Comparison of ENCODE assay signal across 10 cellular contexts in genomic region chr17:59003860-59004259, GRCh38.
A peak's percentile ranks its signal among the peaks of the same experiment; 100 is the strongest.
DNase-seq lines count a peak whose midpoint lies in the region; ATAC-seq and TF ChIP-seq lines count a peak whose summit lies in the region.
"Had no signal": no experiment of that assay in that cellular context is flagged by ENCODE, and none has a peak within 500 bp of the region (broad histone marks: within the 10 kb centered on the region; RNA-seq: fewer than 3 reads in every experiment).

No MANE protein-coding gene starts in this region.

- H3K36me3 Mint-ChIP-seq in activated T-cell treated with anti-CD3 and anti-CD28 coated beads, Interleukin-2, amount 50 U/mL, for 24 hours (ENCODE audit: low read depth), result peaks cover 64% of the 10 kb centered on the region
- H3K36me3 Mint-ChIP-seq in H9 (ENCODE audit: insufficient read depth in 1 of 3, low read depth in 3 of 3), result peaks cover 16 to 31% (median 24%) of the 10 kb centered on the region in 3 experiments; a peak in 6 of 7 replicates
- peaks cover 19% of the 10 kb centered on the region for H3K36me3 Mint-ChIP-seq in activated B cell treated with CpG ODN at 0.5 μM for 24 hours (ENCODE audit: low read depth)
- peaks cover 0 to 23% (median 0%) of the 10 kb centered on the region in 3 donors for H3K36me3 Mint-ChIP-seq in naive thymus-derived CD8-positive, alpha-beta T cell

- H3T11ph ChIP-seq in H9 (ENCODE audit: low read length), result no peak overlapping the region

- H3K23ac ChIP-seq in H9 (ENCODE audit: insufficient read length, low read depth, low read length), result no peak overlapping the region

- WGBS in H9 (ENCODE audit: extremely low coverage, insufficient read length, low lambda C conversion rate), result no CpG with 5 or more reads among the region's 1 CpG
- WGBS in GM23248 (ENCODE audit: low coverage in 1 of 2, low lambda C conversion rate in 2 of 2, missing lambda C conversion rate in 2 of 2), 2 experiments, result 100% methylated on average over 1 of the region's 1 CpG

- H3K23me2 ChIP-seq in H9 (ENCODE audit: insufficient read length, low read depth, low read length, poor library complexity, severe bottlenecking), result no peaks in the 10 kb centered on the region

- peak overlapping the region; percentile 92 for H2BK12ac ChIP-seq in H9 (ENCODE audit: insufficient read length, low read depth, low read length)

- intact Hi-C loops in activated B cell treated with CpG ODN at 0.5 μM for 24 hours (cut with micrococcal nuclease), result loop anchor here (5.0 to 10.0 kb wide), 2 partner anchors 472 to 669 kb away; no protein-coding TSS in a partner anchor

- TF ChIP-seq CTCF in H9 (conservative IDR thresholded peaks at IDR 0.05) (no peak), activated B cell treated with CpG ODN at 0.5 μM for 24 hours (IDR thresholded peaks at IDR 0.05) (no peak)

- CTCF ChIA-PET in activated B cell treated with CpG ODN at 0.5 μM for 24 hours (lab: Charles Lee), result interaction anchor here (0.6 to 4.8 kb wide), 11 partner anchors 10 to 892 kb away, joined by 3 to 94 read pairs (median 4); partner anchors contain the start of gene MTMR4

- H4K20me1 ChIP-seq in H9 (ENCODE audit: control insufficient read depth, insufficient read depth, insufficient read length) (no peaks in the 10 kb centered on the region), GM23248 (ENCODE audit: insufficient read depth) (no peaks in the 10 kb centered on the region)

- no peaks in the 10 kb centered on the region for H3K79me2 ChIP-seq in H9 (ENCODE audit: insufficient read depth, low read length)
- H3K79me2 ChIP-seq in GM23248 (ENCODE audit: insufficient read depth), result no peaks in the 10 kb centered on the region

- ATAC-seq in activated B cell treated with CpG ODN at 0.5 μM for 24 hours (ENCODE audit: low read depth) (no peak), HG03457 (IDR thresholded peaks at IDR 0.05; ENCODE audit: unreplicated experiment) (no peak)
- ATAC-seq in naive thymus-derived CD8-positive, alpha-beta T cell, result no peak

- no peak overlapping the region for H2BK120ac ChIP-seq in H9 (ENCODE audit: low read depth, low read length, poor library complexity, severe bottlenecking)

- no peaks in the 10 kb centered on the region for H3K4me1 ChIP-seq in H9 (ENCODE audit: insufficient read depth, low read length)
- H3K4me1 ChIP-seq in GM23248 (ENCODE audit: insufficient read depth), result 0 out of 2 replicates have a peak, but pooled peaks cover 4% of the 10 kb centered on the region
- H3K4me1 ChIP-seq: Caco-2 had no signal

- no peaks in the 10 kb centered on the region for H3K9me2 ChIP-seq in GM23248 (ENCODE audit: insufficient read depth)

- H2BK5ac ChIP-seq in H9 (ENCODE audit: insufficient read length, low read length), result no peak overlapping the region

- peaks cover 3% of the 10 kb centered on the region; the same call in 1 of the 2 replicates for H3K36me3 ChIP-seq in GM23248 (ENCODE audit: low read depth)

- H2BK15ac ChIP-seq in H9 (ENCODE audit: low read depth, low read length), result no peak overlapping the region

- no peak overlapping the region for H4K5ac ChIP-seq in H9 (ENCODE audit: insufficient read length, low read depth, low read length)

- no peak overlapping the region for H2BK20ac ChIP-seq in H9 (ENCODE audit: low read depth, low read length, poor library complexity, severe bottlenecking)

- POLR2A ChIA-PET in activated B cell treated with CpG ODN at 0.5 μM for 24 hours (lab: Charles Lee), result interaction anchor here (0.5 to 2.9 kb wide), 9 partner anchors 29 to 1650 kb away, joined by 4 to 16 read pairs (median 8); no protein-coding TSS in a partner anchor
- POLR2A ChIA-PET in naive thymus-derived CD8-positive, alpha-beta T cell (lab: Charles Lee), result interaction anchor here (0.6 to 3.2 kb wide), 6 partner anchors 143 to 1745 kb away, joined by 3 to 21 read pairs (median 3); partner anchors contain the start of gene RAD51C

- H3K9me3 ChIP-seq in H9 (ENCODE audit: control insufficient read depth, low read depth, low read length), result no peaks in the 10 kb centered on the region
- H3K9me3 ChIP-seq in GM23248 (ENCODE audit: low read depth), result no peaks in the 10 kb centered on the region
- H3K9me3 ChIP-seq: Caco-2 had no signal

- H3K27ac ChIP-seq in H9 (ENCODE audit: insufficient read length, low read depth, low read length) (no peak overlapping the region), GM23248 (no peak overlapping the region)

- no peak overlapping the region for H2AK5ac ChIP-seq in H9 (ENCODE audit: insufficient read length, low read length)

- no peak overlapping the region for H3K18ac ChIP-seq in H9 (ENCODE audit: insufficient read length, low read depth, low read length)

- H2AFZ ChIP-seq in H9 (ENCODE audit: low read length) (no peak overlapping the region), GM23248 (no peak overlapping the region)

- H3K27me3 ChIP-seq in H9 (ENCODE audit: insufficient read depth, low read length) (no peaks in the 10 kb centered on the region), GM23248 (replicated peaks; ENCODE audit: insufficient read depth) (no peaks in the 10 kb centered on the region)

- H3K4ac ChIP-seq in H9 (ENCODE audit: low read depth, low read length), result no peak overlapping the region

- no peak overlapping the region for H3K56ac ChIP-seq in H9 (ENCODE audit: insufficient read length, low read depth, low read length)

- no peaks in the 10 kb centered on the region for H3K27me3 Mint-ChIP-seq in activated T-cell treated with anti-CD3 and anti-CD28 coated beads, Interleukin-2, amount 50 U/mL, for 24 hours
- H3K27me3 Mint-ChIP-seq in H9 (ENCODE audit: low read depth) (no peaks in the 10 kb centered on the region), activated B cell treated with CpG ODN at 0.5 μM for 24 hours (no peaks in the 10 kb centered on the region)
- no peaks in the 10 kb centered on the region for H3K27me3 Mint-ChIP-seq in naive thymus-derived CD8-positive, alpha-beta T cell

- H3K4me3 Mint-ChIP-seq in activated T-cell treated with anti-CD3 and anti-CD28 coated beads, Interleukin-2, amount 50 U/mL, for 24 hours, result no peak overlapping the region
- H3K4me3 Mint-ChIP-seq in H9 (no peak overlapping the region), activated B cell treated with CpG ODN at 0.5 μM for 24 hours (no peak overlapping the region)
- H3K4me3 Mint-ChIP-seq in naive thymus-derived CD8-positive, alpha-beta T cell, result no peak overlapping the region

- H3K4me2 ChIP-seq in H9 (ENCODE audit: insufficient read depth, insufficient read length, low read length) (no peak overlapping the region), GM23248 (ENCODE audit: unreplicated experiment) (no peak overlapping the region)

- no peaks in the 10 kb centered on the region for H3K9me3 Mint-ChIP-seq in activated T-cell treated with anti-CD3 and anti-CD28 coated beads, Interleukin-2, amount 50 U/mL, for 24 hours
- H3K9me3 Mint-ChIP-seq in H9, result no peaks in the 10 kb centered on the region
- no peaks in the 10 kb centered on the region for H3K9me3 Mint-ChIP-seq in activated B cell treated with CpG ODN at 0.5 μM for 24 hours
- no peaks in the 10 kb centered on the region for H3K9me3 Mint-ChIP-seq in naive thymus-derived CD8-positive, alpha-beta T cell

- no peak overlapping the region for H4K8ac ChIP-seq in H9 (replicated peaks; ENCODE audit: insufficient read length, low read depth, low read length)

- H3K9ac ChIP-seq in H9 (ENCODE audit: extremely low read depth, insufficient read length, low read length) (no peak overlapping the region), GM23248 (no peak overlapping the region)

- DNase-seq in activated T-cell treated with anti-CD3 and anti-CD28 coated beads, Interleukin-2, amount 50 U/mL, for 24 hours, result no peak
- DNase-seq in activated T-cell treated with anti-CD3 and anti-CD28 coated beads, Interleukin-2, amount 50 U/mL, for 1 hour, result no peak
- DNase-seq in H9 (no peak), activated B cell treated with CpG ODN at 0.5 μM for 24 hours (no peak), NCI-H1417 treated with DMSO at 0.1 percent for 48 hours (lab: John Stamatoyannopoulos, UW) (no peak), GM23248 (no peak)
- no peak for DNase-seq in naive thymus-derived CD8-positive, alpha-beta T cell
- DNase-seq: Caco-2, PC-3 had no signal

- peak overlapping the region; percentile 57 for H3K27ac Mint-ChIP-seq in activated T-cell treated with anti-CD3 and anti-CD28 coated beads, Interleukin-2, amount 50 U/mL, for 24 hours
- 0 out of 7 replicates have a peak overlapping the region, but pooled peaks of 1 of the 3 experiments have one; percentile 53 for H3K27ac Mint-ChIP-seq in H9
- H3K27ac Mint-ChIP-seq in activated B cell treated with CpG ODN at 0.5 μM for 24 hours, result peak overlapping the region; percentile 79
- H3K27ac Mint-ChIP-seq in naive thymus-derived CD8-positive, alpha-beta T cell, result peak overlapping the region in 9 of 10 donors; percentile 15 to 99 (median 73)

- H3K4me1 Mint-ChIP-seq in activated T-cell treated with anti-CD3 and anti-CD28 coated beads, Interleukin-2, amount 50 U/mL, for 24 hours (ENCODE audit: low read depth), result peaks cover 44% of the 10 kb centered on the region
- H3K4me1 Mint-ChIP-seq in H9, result peaks cover 0 to 7% of the 10 kb centered on the region in 2 experiments; a peak in 2 of 4 replicates
- H3K4me1 Mint-ChIP-seq in activated B cell treated with CpG ODN at 0.5 μM for 24 hours, result peaks cover 31% of the 10 kb centered on the region
- H3K4me1 Mint-ChIP-seq in naive thymus-derived CD8-positive, alpha-beta T cell, result peaks cover 4 to 32% (median 9%) of the 10 kb centered on the region in 4 donors

- no peak overlapping the region for H3K14ac ChIP-seq in H9 (ENCODE audit: insufficient read depth, low read length)

- in situ Hi-C loops in GM23248 (cut with MboI), result no loop called here

- H4K91ac ChIP-seq in H9 (ENCODE audit: insufficient read length, low read depth, low read length), result no peak overlapping the region

- H3K4me3 ChIP-seq in GM23248, result no peak overlapping the region

- peaks cover 5% of the 10 kb centered on the region; the same call in 1 of the 2 replicates for H3F3A ChIP-seq in GM23248 (ENCODE audit: insufficient read depth)

- H3K79me1 ChIP-seq in H9 (ENCODE audit: insufficient read depth, low read depth, low read length, poor library complexity, severe bottlenecking), result no peaks in the 10 kb centered on the region
